Comparison of ENCODE assay signal across 9 cellular contexts in the genomic region with DNA sequence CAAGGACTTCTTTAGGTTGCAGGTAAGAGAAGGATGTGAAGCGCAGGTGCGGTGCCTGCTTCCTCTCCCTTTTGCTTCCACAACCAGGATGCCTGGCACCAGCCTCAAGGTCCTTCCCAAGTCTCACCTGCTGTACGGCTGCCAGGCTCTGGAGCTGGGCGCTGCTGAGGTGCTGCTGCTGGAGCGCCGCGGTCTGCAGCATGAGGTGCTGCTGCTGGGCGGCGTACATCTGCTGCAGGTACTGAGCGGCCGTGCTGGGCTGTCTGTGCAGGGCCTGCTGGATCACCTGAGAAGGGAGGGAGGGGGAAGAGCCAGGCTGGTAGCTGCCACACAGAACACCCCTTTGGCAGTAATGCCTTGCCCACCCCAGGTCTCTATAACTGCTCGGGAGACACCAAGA. TPM values are rescaled to one million over a fixed set of nuclear protein-coding genes. Genes with fewer than 3 reads are reported as not detected.
"Had no signal": no experiment of that assay in that cellular context is flagged by ENCODE, and none has a peak within 500 bp of the region (broad histone marks: within the 10 kb centered on the region; RNA-seq: fewer than 3 reads in every experiment).

No MANE protein-coding gene starts in this region.

- H2AFZ ChIP-seq: GM23248 had no signal

- DNase-seq: GM23248, GOT3, H9, HCEC 1CT, KBM-7 had no signal

- FAIRE-seq: H54, HTR-8/SVneo had no signal

- H3K4me3 ChIP-seq: GM23248 had no signal

- H3K27ac ChIP-seq: GM23248, KMS-11 had no signal

- H3K4me2 ChIP-seq: KMS-11 had no signal

- H3K9ac ChIP-seq: GM23248, KMS-11 had no signal

RNA-seq across cellular contexts. Expression of gene A3GALT2, which starts 51.3 kb away (rescaled TPM):
- total RNA-seq: GM23248, H9 had no signal
- polyA plus RNA-seq: GM23248, IgD-negative memory B cell had no signal
